Comparison of ENCODE assay signal across 1 cellular context in genomic region chr13:30715357-30715756, GRCh38.
TF ChIP-seq lines count a peak whose summit lies in the region.

No MANE protein-coding gene starts in this region.

TF ChIP-seq in IMR-90, 13 proteins besides CTCF, POLR2A, EP300 and RAD21:
- no peak for TF ChIP-seq RFX5 (IDR thresholded peaks at IDR 0.05; ENCODE audit: low read depth, low read length)
- no peak for TF ChIP-seq ELK1 (IDR thresholded peaks at IDR 0.05; ENCODE audit: borderline replicate concordance, low read depth, low read length)
- no peak for TF ChIP-seq FOS (IDR thresholded peaks at IDR 0.05; ENCODE audit: low read depth, low read length)
- TF ChIP-seq CHD1 (IDR thresholded peaks at IDR 0.05; ENCODE audit: low read depth, low read length) = no peak
- TF ChIP-seq MAZ (IDR thresholded peaks at IDR 0.05; ENCODE audit: borderline replicate concordance, low read depth, low read length) = no peak
- TF ChIP-seq USF2 (IDR thresholded peaks at IDR 0.05; ENCODE audit: low read depth, low read length) = no peak
- no peak for TF ChIP-seq MXI1 (IDR thresholded peaks at IDR 0.05; ENCODE audit: borderline replicate concordance, low read depth, low read length)
- TF ChIP-seq MAFK (IDR thresholded peaks at IDR 0.05; ENCODE audit: low read depth, low read length) = no peak
- no peak for TF ChIP-seq SMC3 (IDR thresholded peaks at IDR 0.05; ENCODE audit: low read depth, low read length)
- no peak for TF ChIP-seq NFE2L2 (IDR thresholded peaks at IDR 0.05; ENCODE audit: low read depth, low read length)
- no peak for TF ChIP-seq BHLHE40 (IDR thresholded peaks at IDR 0.05; ENCODE audit: low read depth, low read length)
- no peak for TF ChIP-seq CEBPB (IDR thresholded peaks at IDR 0.05; ENCODE audit: low read depth, low read length)
- TF ChIP-seq RCOR1 (IDR thresholded peaks at IDR 0.05; ENCODE audit: insufficient replicate concordance, low read length) = no peak
